1 cellular context compared by ENCODE assay signal in genomic region chrX:9456250-9457074, GRCh38.
TF ChIP-seq lines count a peak whose summit lies in the region.

No MANE protein-coding gene starts in this region.

TF ChIP-seq in liver, 16 proteins besides CTCF, POLR2A, EP300 and RAD21 (continued from another document):
- peak; percentile 19 for TF ChIP-seq REST (IDR thresholded peaks at IDR 0.05)
